ENCODE assay signal across 13 cellular contexts in genomic region chr3:13427662-13428603, GRCh38. TPM values are rescaled to one million over a fixed set of nuclear protein-coding genes. Genes with fewer than 3 reads are reported as not detected.
A peak's percentile ranks its signal among the peaks of the same experiment; 100 is the strongest.
DNase-seq lines count a peak whose midpoint lies in the region; ATAC-seq, FAIRE-seq and TF ChIP-seq lines count a peak whose summit lies in the region.
"Had no signal": no experiment of that assay in that cellular context is flagged by ENCODE, and none has a peak within 500 bp of the region (broad histone marks: within the 10 kb centered on the region; RNA-seq: fewer than 3 reads in every experiment).

No MANE protein-coding gene starts in this region.

- no peaks in the 10 kb centered on the region for H3K36me3 Mint-ChIP-seq in activated naive CD8-positive, alpha-beta T cell treated with anti-CD3 and anti-CD28 coated beads, Interleukin-2, amount 50 U/mL, for 24 hours (ENCODE audit: low read depth)
- H3K36me3 Mint-ChIP-seq in CD14-positive monocyte: no peaks in the 10 kb centered on the region

- TF ChIP-seq RAD21 in A549 (conservative IDR thresholded peaks at IDR 0.05 in 1 of 2, IDR thresholded peaks at IDR 0.05 in 1 of 2): no peak

- no peak for FAIRE-seq in A549 (lab: Jason Lieb, UNC)

- no peak for ATAC-seq in A549
- ATAC-seq in activated naive CD8-positive, alpha-beta T cell treated with anti-CD3 and anti-CD28 coated beads, Interleukin-2, amount 50 U/mL, for 24 hours: no peak
- ATAC-seq in GM18858 (IDR thresholded peaks at IDR 0.05; ENCODE audit: unreplicated experiment): no peak

- H3K9me3 Mint-ChIP-seq in activated naive CD8-positive, alpha-beta T cell treated with anti-CD3 and anti-CD28 coated beads, Interleukin-2, amount 50 U/mL, for 24 hours: no peaks in the 10 kb centered on the region
- H3K9me3 Mint-ChIP-seq in CD14-positive monocyte: peaks cover 0 to 4% (median 0%) of the 10 kb centered on the region in 7 donors

- H3K4me2 ChIP-seq in A549: no peak overlapping the region
- peak overlapping the region; percentile 52 for H3K4me2 ChIP-seq in DOHH2 (ENCODE audit: low read length)
- peak overlapping the region; percentile 51 for H3K4me2 ChIP-seq in SU-DHL-6 (ENCODE audit: low read depth, low read length, poor library complexity, severe bottlenecking)

- peaks cover 28% of the 10 kb centered on the region for H3K4me1 Mint-ChIP-seq in activated naive CD8-positive, alpha-beta T cell treated with anti-CD3 and anti-CD28 coated beads, Interleukin-2, amount 50 U/mL, for 24 hours
- peaks cover 14% of the 10 kb centered on the region for H3K4me1 Mint-ChIP-seq in CD14-positive monocyte

- no peak for TF ChIP-seq EP300 in A549 (IDR thresholded peaks at IDR 0.05)

- no peak for TF ChIP-seq CTCF in A549 (IDR thresholded peaks at IDR 0.05)
- no peak for TF ChIP-seq CTCF in DOHH2 (IDR thresholded peaks at IDR 0.05; ENCODE audit: low read depth, low read length, poor library complexity, severe bottlenecking)
- TF ChIP-seq CTCF in SU-DHL-6 (IDR thresholded peaks at IDR 0.05; ENCODE audit: insufficient read depth, low read length, poor library complexity, severe bottlenecking): no peak
- TF ChIP-seq CTCF in CD14-positive monocyte (IDR thresholded peaks at IDR 0.05): no peak

- DNase-seq in A549 (ENCODE audit: low read depth in 1 of 2, low spot score in 1 of 2) (no peak), T1000 (lab: John Stamatoyannopoulos, UW) (no peak), CD14-positive monocyte (ENCODE audit: low spot score) (no peak)
- no peak for DNase-seq in activated naive CD8-positive, alpha-beta T cell treated with anti-CD3 and anti-CD28 coated beads, Interleukin-2, amount 50 U/mL, for 24 hours
- DNase-seq in NK-92 treated with Interleukin-12 subunit alpha and Interleukin-12 subunit beta, amount 100 ng/mL, for 24 hours (lab: John Stamatoyannopoulos, UW): no peak
- DNase-seq: C1 segment of cervical spinal cord; glutamatergic neuron; left ventricle myocardium inferior; NCI-H2171; stimulated activated CD4-positive, alpha-beta T cell treated with anti-CD3 and anti-CD28 coated beads, Interleukin-12 subunit alpha, Interleukin-12 subunit beta, amount 100 ng/mL, for 4 hours had no signal

- H3K27me3 Mint-ChIP-seq in activated naive CD8-positive, alpha-beta T cell treated with anti-CD3 and anti-CD28 coated beads, Interleukin-2, amount 50 U/mL, for 24 hours: no peaks in the 10 kb centered on the region
- peaks cover 0 to 4% (median under 1%) of the 10 kb centered on the region in 3 donors for H3K27me3 Mint-ChIP-seq in CD14-positive monocyte (ENCODE audit: low read depth in 3 of 3)

- intact Hi-C loops in CD14-positive monocyte (cut with micrococcal nuclease): no loop called here

- H3K9me2 ChIP-seq in DOHH2 (replicated peaks; ENCODE audit: control insufficient read depth, low read length) (no peaks in the 10 kb centered on the region), SU-DHL-6 (replicated peaks; ENCODE audit: insufficient read depth, low read length) (no peaks in the 10 kb centered on the region)

- H3K4me1 ChIP-seq in A549 (0 out of 3 replicates have a peak, but pooled peaks cover 4% of the 10 kb centered on the region), DOHH2 (ENCODE audit: control insufficient read depth, low read length) (peaks cover 13% of the 10 kb centered on the region)
- H3K4me1 ChIP-seq: left ventricle myocardium inferior had no signal

- CTCF ChIA-PET in A549 (lab: Yijun Ruan, JAX): interaction anchor here (0.9 to 1.8 kb wide), 3 partner anchors 10 to 11 kb away, joined by 3 to 7 read pairs (median 5); no protein-coding TSS in a partner anchor

- H3K36me3 ChIP-seq in DOHH2 (ENCODE audit: control insufficient read depth, low read length) (no peaks in the 10 kb centered on the region), SU-DHL-6 (ENCODE audit: low read length) (no peaks in the 10 kb centered on the region)
- H3K36me3 ChIP-seq: left ventricle myocardium inferior had no signal

- H3K9me3 ChIP-seq in A549 (no peaks in the 10 kb centered on the region), DOHH2 (ENCODE audit: control insufficient read depth, insufficient read depth, low read length) (no peaks in the 10 kb centered on the region), SU-DHL-6 (ENCODE audit: insufficient read depth, low read length) (no peaks in the 10 kb centered on the region)

- H3K79me2 ChIP-seq in DOHH2 (ENCODE audit: control insufficient read depth, low read length): no peaks in the 10 kb centered on the region
- no peaks in the 10 kb centered on the region for H3K79me2 ChIP-seq in SU-DHL-6 (ENCODE audit: insufficient read depth, low read length)

- H3K4me3 Mint-ChIP-seq in activated naive CD8-positive, alpha-beta T cell treated with anti-CD3 and anti-CD28 coated beads, Interleukin-2, amount 50 U/mL, for 24 hours: peak overlapping the region; percentile 5
- H3K4me3 Mint-ChIP-seq in CD14-positive monocyte: no peak overlapping the region

- H4K20me1 ChIP-seq in DOHH2 (ENCODE audit: control insufficient read depth, insufficient read depth, low read depth, low read length): no peaks in the 10 kb centered on the region
- H4K20me1 ChIP-seq in SU-DHL-6 (ENCODE audit: low read depth, low read length): no peaks in the 10 kb centered on the region

- peak overlapping the region; percentile 85 for H3K27ac Mint-ChIP-seq in activated naive CD8-positive, alpha-beta T cell treated with anti-CD3 and anti-CD28 coated beads, Interleukin-2, amount 50 U/mL, for 24 hours
- no peak overlapping the region for H3K27ac Mint-ChIP-seq in CD14-positive monocyte

- WGBS in A549 (ENCODE audit: missing lambda C conversion rate): 81% methylated on average over 12 of the region's 12 CpGs

- TF ChIP-seq POLR2A in A549 (IDR thresholded peaks at IDR 0.05; ENCODE audit: low read length): no peak

- H3K27ac ChIP-seq in A549 (no peak overlapping the region), DOHH2 (ENCODE audit: low read depth, low read length) (0 out of 2 replicates have a peak overlapping the region, but pooled peaks have one; percentile 1), SU-DHL-6 (ENCODE audit: low read depth, low read length) (no peak overlapping the region)
- H3K27ac ChIP-seq: left ventricle myocardium inferior had no signal

- H3F3A ChIP-seq in DOHH2 (ENCODE audit: control insufficient read depth, insufficient read depth) (no peaks in the 10 kb centered on the region), SU-DHL-6 (ENCODE audit: insufficient read depth) (no peaks in the 10 kb centered on the region)

- H3K4me3 ChIP-seq in A549: no peak overlapping the region
- H3K4me3 ChIP-seq in DOHH2 (ENCODE audit: low read length): peak overlapping the region; percentile 17
- no peak overlapping the region for H3K4me3 ChIP-seq in SU-DHL-6 (ENCODE audit: insufficient read depth, low read length, poor library complexity, severe bottlenecking)
- H3K4me3 ChIP-seq: left ventricle myocardium inferior had no signal

- no peaks in the 10 kb centered on the region for H3K27me3 ChIP-seq in DOHH2 (ENCODE audit: control insufficient read depth, low read length)
- H3K27me3 ChIP-seq in SU-DHL-6 (ENCODE audit: low read length): no peaks in the 10 kb centered on the region

- H2AFZ ChIP-seq in SU-DHL-6 (ENCODE audit: low read depth, low read length, severe bottlenecking): peak overlapping the region; percentile 55

- H3K9ac ChIP-seq in SU-DHL-6 (ENCODE audit: low read length): no peak overlapping the region

- POLR2A ChIA-PET in A549 (lab: Yijun Ruan, JAX): interaction anchor here (0.5 kb wide), 1 partner anchor 434 kb away, joined by 4 read pairs; no protein-coding TSS in a partner anchor

TF ChIP-seq in A549, 52 proteins besides CTCF, POLR2A, EP300 and RAD21:
- TF ChIP-seq ZC3H11A (IDR thresholded peaks at IDR 0.05) (peak; percentile 32; the same call in 1 of the 2 replicates), CBX8 (IDR thresholded peaks at IDR 0.05) (no peak), FOXS1 (CRISPR knock-in tag; IDR thresholded peaks at IDR 0.05) (no peak), HOXA7 (CRISPR knock-in tag; IDR thresholded peaks at IDR 0.05) (no peak)

RNA-seq across cellular contexts. Expression of gene NUP210, which starts 7.8 kb away (rescaled TPM):
- polyA plus RNA-seq in A549 (2011; rRNA removed) (28.1 and 37.1 TPM in 2 replicates), A549 (2017; fragmentation: RNase III; extraction: RNeasy Plus Mini Kit Qiagen cat#74134 plus additional on column Dnase treatment) (24.1 to 25.7 TPM (median 25.0 TPM) in 3 replicates), CD14-positive monocyte (10 to 100 TPM in 1 of 2 donors, 1 to 10 TPM in 1; 7.9 to 13.0 TPM)
- polyA plus RNA-seq in A549 (2012; cell fraction: cytosol; rRNA removed): 27.6 and 40.0 TPM in 2 replicates
- 97.7 and 127 TPM in 2 replicates for polyA plus RNA-seq in A549 (2012; cell fraction: nucleus; rRNA removed)
- polyA minus RNA-seq in A549 (2011; rRNA and poly(A)+ RNA removed): 54.6 and 58.3 TPM in 2 replicates

RNA-seq across cellular contexts. Expression of gene HDAC11, which starts 52.2 kb away (rescaled TPM):
- polyA plus RNA-seq in A549 (2011; rRNA removed) (5.6 and 5.8 TPM in 2 replicates), A549 (2017; fragmentation: RNase III; extraction: RNeasy Plus Mini Kit Qiagen cat#74134 plus additional on column Dnase treatment) (8.4 to 11.3 TPM (median 9.2 TPM) in 3 replicates), CD14-positive monocyte (1 to 10 TPM; 2.9 to 3.5 TPM)
- 7.3 and 9.3 TPM in 2 replicates for polyA plus RNA-seq in A549 (2012; cell fraction: cytosol; rRNA removed)
- polyA plus RNA-seq in A549 (2012; cell fraction: nucleus; rRNA removed): 9.0 and 9.7 TPM in 2 replicates
- 5.2 and 6.9 TPM in 2 replicates for polyA minus RNA-seq in A549 (2011; rRNA and poly(A)+ RNA removed)
